Comparison of ENCODE assay signal across 10 cellular contexts in genomic region chr19:55114566-55115145, GRCh38. TPM values are rescaled to one million over a fixed set of nuclear protein-coding genes. Genes with fewer than 3 reads are reported as not detected.
A peak's percentile ranks its signal among the peaks of the same experiment; 100 is the strongest.
DNase-seq lines count a peak whose midpoint lies in the region; ATAC-seq and TF ChIP-seq lines count a peak whose summit lies in the region.
"Had no signal": no experiment of that assay in that cellular context is flagged by ENCODE, and none has a peak within 500 bp of the region (broad histone marks: within the 10 kb centered on the region; RNA-seq: fewer than 3 reads in every experiment).

No MANE protein-coding gene starts in this region.

- H3K27me3 ChIP-seq in Karpas-422 (ENCODE audit: low read length) (no peaks in the 10 kb centered on the region), endodermal cell (ENCODE audit: control insufficient read depth, insufficient read depth, low read length, poor library complexity, severe bottlenecking) (no peaks in the 10 kb centered on the region)

- peaks cover 47% of the 10 kb centered on the region for H3K4me1 ChIP-seq in Karpas-422 (ENCODE audit: low read length)
- no peaks in the 10 kb centered on the region for H3K4me1 ChIP-seq in endodermal cell (ENCODE audit: control insufficient read depth, insufficient read depth, low read length)

- H3K27ac Mint-ChIP-seq in CD14-positive monocyte = peak overlapping the region in 4 of 7 donors; percentile 19 to 76 (median 26)
- no peak overlapping the region for H3K27ac Mint-ChIP-seq in endodermal cell
- peak overlapping the region; percentile 95 for H3K27ac Mint-ChIP-seq in osteocyte (ENCODE audit: unreplicated experiment)

- CTCF ChIA-PET in GM10248 (lab: Yijun Ruan, JAX) = no interaction called here

- no peak overlapping the region for H3K4me3 Mint-ChIP-seq in CD14-positive monocyte
- peak overlapping the region; percentile 87 for H3K4me3 Mint-ChIP-seq in endodermal cell
- H3K4me3 Mint-ChIP-seq in osteocyte (ENCODE audit: unreplicated experiment) = peak overlapping the region; percentile 94

- H2AFZ ChIP-seq in Karpas-422 (ENCODE audit: low read length) = no peak overlapping the region

- no peaks in the 10 kb centered on the region for H3K9me2 ChIP-seq in Karpas-422 (replicated peaks; ENCODE audit: insufficient read depth, low read length)

- H3K27me3 Mint-ChIP-seq in CD14-positive monocyte (ENCODE audit: low read depth in 3 of 3) (peaks cover under 1 to 6% (median 3%) of the 10 kb centered on the region in 3 donors), endodermal cell (ENCODE audit: insufficient read depth) (peaks cover under 1% of the 10 kb centered on the region), osteocyte (ENCODE audit: unreplicated experiment) (peaks cover 1% of the 10 kb centered on the region)

- H3K79me2 ChIP-seq in Karpas-422 (ENCODE audit: low read length) = peaks cover 82% of the 10 kb centered on the region

- TF ChIP-seq CTCF in CD14-positive monocyte (IDR thresholded peaks at IDR 0.05) (no peak), endodermal cell (conservative IDR thresholded peaks at IDR 0.05) (no peak), osteocyte (IDR thresholded peaks at IDR 0.05) (no peak), GM10248 (IDR thresholded peaks at IDR 0.05; ENCODE audit: control extremely low read depth, extremely low read depth, low read depth, missing control alignments) (no peak)

- H3K36me3 ChIP-seq in Karpas-422 (ENCODE audit: insufficient read depth, low read length) (peaks cover 19% of the 10 kb centered on the region), endodermal cell (ENCODE audit: control insufficient read depth, insufficient read depth, low read length) (peaks cover 4% of the 10 kb centered on the region)

- 92% methylated on average over 9 of the region's 9 CpGs; no CpG with 5 or more reads in 1 of the 2 experiments for WGBS in endodermal cell (ENCODE audit: insufficient coverage in 1 of 2, insufficient read length in 1 of 2), 2 experiments

- peak overlapping the region; percentile 88 for H3K4me2 ChIP-seq in Karpas-422 (ENCODE audit: low read depth, low read length, poor library complexity, severe bottlenecking)

- H3K9me3 Mint-ChIP-seq in CD14-positive monocyte (no peaks in the 10 kb centered on the region), endodermal cell (no peaks in the 10 kb centered on the region), osteocyte (ENCODE audit: unreplicated experiment) (no peaks in the 10 kb centered on the region)

- peak overlapping the region; percentile 93 for H3K4me3 ChIP-seq in Karpas-422 (ENCODE audit: low read length)
- H3K4me3 ChIP-seq in endodermal cell (ENCODE audit: low read length) = no peak overlapping the region

- no peak for ATAC-seq in GM19452 (IDR thresholded peaks at IDR 0.05; ENCODE audit: unreplicated experiment)

- peak overlapping the region; percentile 86 for H3K9ac ChIP-seq in Karpas-422 (ENCODE audit: low read length)
- no peak overlapping the region for H3K9ac ChIP-seq in endodermal cell (ENCODE audit: extremely low read depth, low read length, poor library complexity, severe bottlenecking)

- H3K4me1 Mint-ChIP-seq in CD14-positive monocyte (peaks cover 41% of the 10 kb centered on the region), endodermal cell (peaks cover 18% of the 10 kb centered on the region), osteocyte (ENCODE audit: unreplicated experiment) (peaks cover 46% of the 10 kb centered on the region)

- intact Hi-C loops in CD14-positive monocyte (cut with micrococcal nuclease) = loop anchor here in 1 of 2 donors (10.0 kb wide), 1 partner anchor 140 kb away; the partner anchor contains the start of gene PPP6R1

- H3K36me3 Mint-ChIP-seq in CD14-positive monocyte (peaks cover 17 to 46% of the 10 kb centered on the region in 2 donors), endodermal cell (ENCODE audit: low read depth) (peaks cover 4% of the 10 kb centered on the region), osteocyte (ENCODE audit: unreplicated experiment) (peaks cover 7% of the 10 kb centered on the region)

- no peaks in the 10 kb centered on the region for H3K9me3 ChIP-seq in Karpas-422 (ENCODE audit: low read length)
- no peaks in the 10 kb centered on the region for H3K9me3 ChIP-seq in endodermal cell (ENCODE audit: control insufficient read depth, low read length)

- peaks cover 64% of the 10 kb centered on the region for H4K20me1 ChIP-seq in Karpas-422 (ENCODE audit: insufficient read depth, low read depth, low read length)

- no peak for DNase-seq in CD14-positive monocyte (ENCODE audit: low spot score)
- no peak for DNase-seq in Karpas-422
- no peak for DNase-seq in endodermal cell
- DNase-seq in osteocyte (ENCODE audit: extremely low spot score, unreplicated experiment) = no peak
- no peak for DNase-seq in GM10248 (ENCODE audit: extremely low spot score)
- no peak for DNase-seq in central memory CD4-positive, alpha-beta T cell
- DNase-seq in anterior cingulate cortex (lab: John Stamatoyannopoulos, UW) = no peak
- DNase-seq: NCI-H524 treated with DMSO at 0.1 percent for 48 hours, T-helper 9 cell had no signal

- peak overlapping the region; percentile 87 for H3K27ac ChIP-seq in Karpas-422 (ENCODE audit: low read length)
- no peak overlapping the region for H3K27ac ChIP-seq in endodermal cell (ENCODE audit: low read depth, low read length)

- POLR2A ChIA-PET in GM10248 (lab: Yijun Ruan, JAX) = no interaction called here

RNA-seq across cellular contexts. Expression of gene PPP1R12C, which starts 2.8 kb away (rescaled TPM):
- 1 to 10 TPM; 2.1 to 2.6 TPM for polyA plus RNA-seq in CD14-positive monocyte
- 81.8 and 267 TPM in 2 replicates for total RNA-seq in Karpas-422 (2014; rRNA removed; shearing (Covaris generic); ENCODE audit: low replicate concordance)
- total RNA-seq in endodermal cell (100 to 1,000 TPM in 1 of 2 donors, 10 to 100 TPM in 1; 98.2 to 107 TPM), osteocyte (123 and 135 TPM in 2 replicates)
- 53.5 TPM for polyA plus RNA-seq in endodermal cell (2013, experiment 1 of 2)
- polyA plus RNA-seq in endodermal cell (2013, experiment 2 of 2) = 49.1 TPM

RNA-seq across cellular contexts. Expression of gene TNNT1, which starts 34.4 kb away (rescaled TPM):
- 10 to 100 TPM in 1 of 2 donors, 1 to 10 TPM in 1; 9.8 to 41.9 TPM for polyA plus RNA-seq in CD14-positive monocyte
- 10.4 and 39.0 TPM in 2 replicates for total RNA-seq in Karpas-422 (2014; rRNA removed; shearing (Covaris generic); ENCODE audit: low replicate concordance)
- total RNA-seq in endodermal cell (10 to 100 TPM; 22.9 to 66.7 TPM), osteocyte (not detected in 2 replicates)
- 43.3 TPM for polyA plus RNA-seq in endodermal cell (2013, experiment 1 of 2)
- polyA plus RNA-seq in endodermal cell (2013, experiment 2 of 2) = 40.7 TPM

RNA-seq across cellular contexts. Expression of gene EPS8L1, which starts 39.0 kb away (rescaled TPM):
- 1 to 10 TPM; 1.5 to 1.8 TPM for polyA plus RNA-seq in CD14-positive monocyte
- total RNA-seq in Karpas-422 (2014; rRNA removed; shearing (Covaris generic); ENCODE audit: low replicate concordance) = not detected in 2 replicates
- total RNA-seq in endodermal cell = 10 to 100 TPM; 29.4 to 52.8 TPM
- polyA plus RNA-seq in endodermal cell (2013, experiment 1 of 2) = 14.5 TPM
- 14.3 TPM for polyA plus RNA-seq in endodermal cell (2013, experiment 2 of 2)
- 4.5 and 7.0 TPM in 2 replicates for total RNA-seq in osteocyte

RNA-seq across cellular contexts. Expression of gene TNNI3, which starts 42.9 kb away (rescaled TPM):
- 1 to 10 TPM in 1 of 2 donors, not detected in 1; 1.2 TPM for polyA plus RNA-seq in CD14-positive monocyte
- 0.93 and 1.2 TPM in 2 replicates for total RNA-seq in Karpas-422 (2014; rRNA removed; shearing (Covaris generic); ENCODE audit: low replicate concordance)
- total RNA-seq in endodermal cell (10 to 100 TPM in 1 of 2 donors, 1 to 10 TPM in 1; 9.8 to 14.2 TPM), osteocyte (0.57 TPM in 1 of 2 replicates, not detected in the other)
- 9.9 TPM for polyA plus RNA-seq in endodermal cell (2013, experiment 1 of 2)
- 9.5 TPM for polyA plus RNA-seq in endodermal cell (2013, experiment 2 of 2)

RNA-seq across cellular contexts. Expression of gene RDH13, which starts 51.7 kb away (rescaled TPM):
- polyA plus RNA-seq in CD14-positive monocyte = 1 to 10 TPM; 1.6 to 2.3 TPM
- total RNA-seq in Karpas-422 (2014; rRNA removed; shearing (Covaris generic); ENCODE audit: low replicate concordance) = 16.4 and 23.8 TPM in 2 replicates
- total RNA-seq in endodermal cell (10 to 100 TPM; 20.6 to 39.0 TPM), osteocyte (13.0 and 15.1 TPM in 2 replicates)
- polyA plus RNA-seq in endodermal cell (2013, experiment 1 of 2) = 9.6 TPM
- polyA plus RNA-seq in endodermal cell (2013, experiment 2 of 2) = 9.2 TPM

Comparison
In these comparisons a context has a peak if more than half of its experiments do, and no peak if none do; other contexts are left out.
1. H3K4me3 Mint-ChIP-seq: peak in endodermal cell (single experiment) and osteocyte (single experiment); none in CD14-positive monocyte (0 of 2).